9 cellular contexts compared by ENCODE assay signal in genomic region chrX:20530319-20530979, GRCh38.
DNase-seq lines count a peak whose midpoint lies in the region; ATAC-seq, FAIRE-seq and TF ChIP-seq lines count a peak whose summit lies in the region.
"Had no signal": no experiment of that assay in that cellular context is flagged by ENCODE, and none has a peak within 500 bp of the region (broad histone marks: within the 10 kb centered on the region; RNA-seq: fewer than 3 reads in every experiment).

No MANE protein-coding gene starts in this region.

- H2AFZ ChIP-seq in OCI-LY3 (ENCODE audit: low read depth, low read length) (0 out of 2 replicates have a peak overlapping the region, but pooled peaks have one; percentile 46), neuron (ENCODE audit: low read depth, low read length) (peak overlapping the region; percentile 94)

- H3K27ac Mint-ChIP-seq in type B pancreatic cell, result peak overlapping the region; percentile 44

- peak overlapping the region; percentile 70 for H3K4me2 ChIP-seq in OCI-LY3 (ENCODE audit: low read length)

- 0 out of 2 replicates have a peak, but pooled peaks cover 2% of the 10 kb centered on the region for H4K20me1 ChIP-seq in OCI-LY3 (ENCODE audit: insufficient read depth, low read length)

- peaks cover 31% of the 10 kb centered on the region for H3K27me3 Mint-ChIP-seq in activated T-cell treated with anti-CD3 and anti-CD28 coated beads, Interleukin-2, amount 50 U/mL, for 4 hours (ENCODE audit: low read depth)
- H3K27me3 Mint-ChIP-seq in type B pancreatic cell, result peaks cover 3% of the 10 kb centered on the region

- ATAC-seq in activated T-cell treated with anti-CD3 and anti-CD28 coated beads, Interleukin-2, amount 50 U/mL, for 4 hours, result peak; percentile 34 to 50
- ATAC-seq in HG03196 (IDR thresholded peaks at IDR 0.05; ENCODE audit: unreplicated experiment), result no peak

- H3K9me3 Mint-ChIP-seq in activated T-cell treated with anti-CD3 and anti-CD28 coated beads, Interleukin-2, amount 50 U/mL, for 4 hours, result no peaks in the 10 kb centered on the region
- no peaks in the 10 kb centered on the region for H3K9me3 Mint-ChIP-seq in type B pancreatic cell

- H3K4me1 ChIP-seq in ES-I3 (ENCODE audit: insufficient read depth, low read length) (0 out of 2 replicates have a peak, but pooled peaks cover 6% of the 10 kb centered on the region), OCI-LY3 (ENCODE audit: low read length) (peaks cover 6% of the 10 kb centered on the region; the same call in 1 of the 2 replicates), neuron (ENCODE audit: insufficient read depth, low read length) (peaks cover 27% of the 10 kb centered on the region)

- FAIRE-seq in HTR-8/SVneo (lab: Jason Lieb, UNC), result peak; percentile 72

- H3K9ac ChIP-seq in ES-I3 (ENCODE audit: low read depth, low read length) (peak overlapping the region; percentile 24; the same call in 1 of the 2 replicates), OCI-LY3 (ENCODE audit: low read length) (no peak overlapping the region)

- no peaks in the 10 kb centered on the region for H3K36me3 ChIP-seq in ES-I3 (ENCODE audit: insufficient read depth, low read length)
- H3K36me3 ChIP-seq in OCI-LY3 (replicated peaks; ENCODE audit: low read depth, low read length), result no peaks in the 10 kb centered on the region
- H3K36me3 ChIP-seq in neuron (ENCODE audit: insufficient read depth, low read length), result no peaks in the 10 kb centered on the region

- H3K9me3 ChIP-seq in ES-I3 (ENCODE audit: control insufficient read depth, insufficient read depth, low read length) (no peaks in the 10 kb centered on the region), OCI-LY3 (ENCODE audit: insufficient read depth, low read length) (no peaks in the 10 kb centered on the region), neuron (ENCODE audit: low read length) (no peaks in the 10 kb centered on the region)

- H3K27me3 ChIP-seq in OCI-LY3 (ENCODE audit: low read depth, low read length) (peaks cover 55% of the 10 kb centered on the region), neuron (ENCODE audit: insufficient read depth, low read length) (no peaks in the 10 kb centered on the region)

- TF ChIP-seq CTCF in OCI-LY3 (IDR thresholded peaks at IDR 0.05; ENCODE audit: low read depth, low read length), result peak; percentile 81
- peak; percentile 78 for TF ChIP-seq CTCF in fibroblast of mammary gland (conservative IDR thresholded peaks at IDR 0.05; ENCODE audit: control insufficient read depth, insufficient read depth, low read depth, low read length)
- peak; percentile 96 for TF ChIP-seq CTCF in type B pancreatic cell (conservative IDR thresholded peaks at IDR 0.05)

- H3K4me1 Mint-ChIP-seq in activated T-cell treated with anti-CD3 and anti-CD28 coated beads, Interleukin-2, amount 50 U/mL, for 4 hours (ENCODE audit: low read depth), result peaks cover 5% of the 10 kb centered on the region
- H3K4me1 Mint-ChIP-seq in type B pancreatic cell (ENCODE audit: unreplicated experiment), result peaks cover 27% of the 10 kb centered on the region

- no peak overlapping the region for H3K4me3 Mint-ChIP-seq in activated T-cell treated with anti-CD3 and anti-CD28 coated beads, Interleukin-2, amount 50 U/mL, for 4 hours
- peak overlapping the region; percentile 59 for H3K4me3 Mint-ChIP-seq in type B pancreatic cell

- DNase-seq in HTR-8/SVneo (ENCODE audit: insufficient read length, low spot score), result peak; percentile 65
- peak; percentile 51 for DNase-seq in activated T-cell treated with anti-CD3 and anti-CD28 coated beads, Interleukin-2, amount 50 U/mL, for 4 hours
- peak; percentile 65 for DNase-seq in fibroblast of mammary gland (ENCODE audit: low read depth)
- no peak for DNase-seq in type B pancreatic cell (ENCODE audit: extremely low spot score, unreplicated experiment)

- no peak overlapping the region for H3K27ac ChIP-seq in OCI-LY3 (ENCODE audit: low read length)
- H3K27ac ChIP-seq: epithelial cell of prostate had no signal

- no peaks in the 10 kb centered on the region for H3K36me3 Mint-ChIP-seq in activated T-cell treated with anti-CD3 and anti-CD28 coated beads, Interleukin-2, amount 50 U/mL, for 4 hours (ENCODE audit: insufficient read depth)
- no peaks in the 10 kb centered on the region for H3K36me3 Mint-ChIP-seq in type B pancreatic cell

- no peaks in the 10 kb centered on the region for H3K79me2 ChIP-seq in OCI-LY3 (ENCODE audit: low read length)

- H3K4me3 ChIP-seq in OCI-LY3 (ENCODE audit: low read length) (peak overlapping the region; percentile 43; the same call in 1 of the 2 replicates), fibroblast of mammary gland (ENCODE audit: control insufficient read depth, low read depth, low read length) (no peak overlapping the region), neuron (ENCODE audit: low read length) (peak overlapping the region; percentile 45)
